In the genomic region with DNA sequence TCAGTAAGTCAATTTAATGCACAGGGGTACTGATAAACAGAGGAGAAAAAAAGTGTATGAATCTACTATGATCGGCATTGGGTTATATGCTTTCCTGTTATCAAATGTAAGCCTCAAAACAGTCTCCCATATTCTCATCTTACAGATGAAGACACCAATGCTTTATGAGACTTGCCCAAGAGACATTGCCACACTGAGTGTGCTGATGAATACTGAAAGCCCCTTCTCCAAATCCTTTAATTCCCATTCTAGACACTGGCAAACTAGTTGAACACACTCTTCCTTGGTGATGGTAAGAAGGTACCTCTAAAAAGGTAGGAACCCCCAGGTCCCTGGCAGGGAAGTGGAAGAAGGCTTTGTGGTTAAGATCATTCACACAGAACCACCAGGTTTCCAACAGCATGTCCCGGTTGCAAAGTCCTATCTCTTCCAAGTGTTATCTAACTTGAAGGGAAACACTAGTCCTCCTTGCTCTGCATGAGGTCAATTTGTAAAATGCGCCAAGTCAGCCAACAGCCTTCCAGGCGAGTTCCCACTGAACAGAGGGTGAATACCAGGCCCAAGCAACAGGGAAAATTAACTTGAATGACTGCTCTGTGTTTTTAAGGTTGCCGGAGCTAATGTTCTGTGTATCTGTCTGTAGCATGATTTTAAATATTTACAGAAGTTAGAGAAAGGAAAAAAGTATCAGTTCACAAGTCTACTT, we compare ENCODE assay signal across 10 cellular contexts. TPM values are rescaled to one million over a fixed set of nuclear protein-coding genes. Genes with fewer than 3 reads are reported as not detected.
DNase-seq lines count a peak whose midpoint lies in the region; TF ChIP-seq lines count a peak whose summit lies in the region.
"Had no signal": no experiment of that assay in that cellular context is flagged by ENCODE, and none has a peak within 500 bp of the region (broad histone marks: within the 10 kb centered on the region; RNA-seq: fewer than 3 reads in every experiment).

No MANE protein-coding gene starts in this region.

- no peak overlapping the region for H3K23ac ChIP-seq in mesenchymal stem cell (ENCODE audit: low read length in 2 of 2)

- H2AFZ ChIP-seq in mesenchymal stem cell (ENCODE audit: low read depth, low read length): no peak overlapping the region

- H2AK5ac ChIP-seq in mesenchymal stem cell (ENCODE audit: low read length, severe bottlenecking): peak overlapping the region; percentile 55

- H3K4me1 ChIP-seq in endocrine pancreas (ENCODE audit: control insufficient read depth, insufficient read depth, low read length) (peaks cover 23% of the 10 kb centered on the region), mesenchymal stem cell (ENCODE audit: control insufficient read depth, insufficient read depth, low read depth, low read length) (peaks cover 8% of the 10 kb centered on the region), tibial nerve (peaks cover 0 to 66% (median 25%) of the 10 kb centered on the region in 4 donors), Peyer's patch (peaks cover 0 to 5% (median 0%) of the 10 kb centered on the region in 4 donors)

- TF ChIP-seq EP300 in tibial nerve (IDR thresholded peaks at IDR 0.05): peak in 1 of 2 donors; percentile 9

- peak overlapping the region; percentile 29 for H3K4me3 ChIP-seq in endocrine pancreas (ENCODE audit: control insufficient read depth, insufficient read depth, low read length)
- H3K4me3 ChIP-seq in mesenchymal stem cell (ENCODE audit: insufficient read depth in 1 of 2, low read depth in 1 of 2, low read length in 2 of 2): peak overlapping the region in 1 of 2 experiments; percentile 16
- no peak overlapping the region for H3K4me3 ChIP-seq in tibial nerve
- H3K4me3 ChIP-seq in Peyer's patch: no peak overlapping the region

- H2BK12ac ChIP-seq in mesenchymal stem cell (ENCODE audit: low read length in 2 of 2): peak overlapping the region in 1 of 2 experiments; percentile 39

- no peak overlapping the region for H2BK15ac ChIP-seq in mesenchymal stem cell (ENCODE audit: low read depth, poor library complexity, severe bottlenecking)

- no peak for TF ChIP-seq CTCF in tibial nerve (IDR thresholded peaks at IDR 0.05)
- no peak for TF ChIP-seq CTCF in Peyer's patch (IDR thresholded peaks at IDR 0.05)

- peak overlapping the region; percentile 9 for H3K27ac ChIP-seq in mesenchymal stem cell (ENCODE audit: low read length, poor library complexity, severe bottlenecking)
- peak overlapping the region in 3 of 4 donors; percentile 21 to 99 (median 35) for H3K27ac ChIP-seq in tibial nerve
- peak overlapping the region in 2 of 4 donors; percentile 1 to 4 for H3K27ac ChIP-seq in Peyer's patch
- H3K27ac ChIP-seq: 22Rv1 had no signal

- no peak overlapping the region for H3K14ac ChIP-seq in mesenchymal stem cell (ENCODE audit: low read length in 2 of 2)

- H3K9me3 ChIP-seq in endocrine pancreas (ENCODE audit: control insufficient read depth, low read length): no peaks in the 10 kb centered on the region
- no peaks in the 10 kb centered on the region for H3K9me3 ChIP-seq in mesenchymal stem cell (ENCODE audit: control insufficient read depth, low read length)
- H3K9me3 ChIP-seq in tibial nerve: no peaks in the 10 kb centered on the region
- H3K9me3 ChIP-seq in Peyer's patch: no peaks in the 10 kb centered on the region

- H4K91ac ChIP-seq in mesenchymal stem cell (ENCODE audit: low read length): no peak overlapping the region

- peak overlapping the region; percentile 7 for H4K8ac ChIP-seq in mesenchymal stem cell (ENCODE audit: low read length)

- no peak overlapping the region for H2BK5ac ChIP-seq in mesenchymal stem cell (ENCODE audit: low read depth, low read length, poor library complexity, severe bottlenecking)

- no peak overlapping the region for H2BK120ac ChIP-seq in mesenchymal stem cell (ENCODE audit: low read depth, low read length)

- peak; percentile 40 for DNase-seq in DMS 273 (lab: John Stamatoyannopoulos, UW; ENCODE audit: unreplicated experiment)
- no peak for DNase-seq in DMS 273 treated with DMSO at 0.1 percent for 48 hours (lab: John Stamatoyannopoulos, UW)
- peak; percentile 69 for DNase-seq in mesenchymal stem cell
- no peak for DNase-seq in tibial nerve (ENCODE audit: low spot score in 2 of 2)
- DNase-seq in activated naive CD4-positive, alpha-beta T cell treated with Interleukin-2 at 50 U/mL for 16 hours: no peak
- DNase-seq in Peyer's patch: no peak
- DNase-seq in NCI-H146 treated with DMSO at 0.1 percent for 48 hours (lab: John Stamatoyannopoulos, UW; ENCODE audit: unreplicated experiment): no peak
- DNase-seq: cerebellar nuclear complex had no signal

- WGBS in mesenchymal stem cell: 48% methylated on average over 4 of the region's 5 CpGs
- 31 to 40% methylated on average over 5 of the region's 5 CpGs for WGBS in tibial nerve, 2 donors

- no peak for TF ChIP-seq POLR2A in tibial nerve (IDR thresholded peaks at IDR 0.05)
- TF ChIP-seq POLR2A in Peyer's patch (IDR thresholded peaks at IDR 0.05): no peak

- H3K79me1 ChIP-seq in mesenchymal stem cell (replicated peaks; ENCODE audit: low read length, poor library complexity, severe bottlenecking): peaks cover 14% of the 10 kb centered on the region

- no peak overlapping the region for H3K18ac ChIP-seq in mesenchymal stem cell (ENCODE audit: low read depth in 1 of 2, low read length in 2 of 2)

- no peak overlapping the region for H3K4ac ChIP-seq in mesenchymal stem cell (ENCODE audit: low read depth in 1 of 2, low read length in 2 of 2)

- no peaks in the 10 kb centered on the region for H3K27me3 ChIP-seq in endocrine pancreas (ENCODE audit: control insufficient read depth, insufficient read depth, low read length)
- H3K27me3 ChIP-seq in mesenchymal stem cell (ENCODE audit: control insufficient read depth in 1 of 2, insufficient read depth in 1 of 2, low read length in 2 of 2): no peaks in the 10 kb centered on the region
- H3K27me3 ChIP-seq in tibial nerve: no peaks in the 10 kb centered on the region
- no peaks in the 10 kb centered on the region for H3K27me3 ChIP-seq in Peyer's patch

- H3K4me2 ChIP-seq in mesenchymal stem cell (ENCODE audit: low read length, poor library complexity, severe bottlenecking): no peak overlapping the region

- H3K36me3 ChIP-seq in endocrine pancreas (ENCODE audit: control insufficient read depth, insufficient read depth, low read length): no peaks in the 10 kb centered on the region
- H3K36me3 ChIP-seq in mesenchymal stem cell (ENCODE audit: control insufficient read depth in 1 of 2, insufficient read depth in 2 of 2, low read depth in 1 of 2, low read length in 2 of 2): peaks cover 7 to 11% of the 10 kb centered on the region in 2 experiments
- peaks cover 0 to 14% (median 0%) of the 10 kb centered on the region in 3 donors for H3K36me3 ChIP-seq in tibial nerve
- H3K36me3 ChIP-seq in Peyer's patch: peaks cover 0 to 7% (median 0%) of the 10 kb centered on the region in 3 donors

- H3K9ac ChIP-seq in endocrine pancreas (ENCODE audit: control insufficient read depth, insufficient read depth, low read length) (no peak overlapping the region), mesenchymal stem cell (ENCODE audit: low read length) (peak overlapping the region; percentile 44)

RNA-seq across cellular contexts. Expression of gene SETD7, which starts 5.1 kb away (rescaled TPM):
- 26.4 TPM for polyA plus RNA-seq in mesenchymal stem cell (2013, experiment 1 of 2)
- 25.9 TPM for polyA plus RNA-seq in mesenchymal stem cell (2013, experiment 2 of 2)
- 10 to 100 TPM; 49.2 to 81.4 (median 65.7) TPM for total RNA-seq in tibial nerve
- 10 to 100 TPM in 3 of 4 donors, 1 to 10 TPM in 1; 9.3 to 37.1 (median 16.0) TPM for total RNA-seq in Peyer's patch

Comparison
In these comparisons a context has a peak if more than half of its experiments do, and no peak if none do; other contexts are left out.
1. DNase-seq: peak in DMS 273 (single experiment) and mesenchymal stem cell (single experiment); none in DMS 273 treated with DMSO at 0.1 percent for 48 hours (single experiment), tibial nerve (0 of 2), activated naive CD4-positive, alpha-beta T cell treated with Interleukin-2 at 50 U/mL for 16 hours (single experiment), Peyer's patch (0 of 3) and NCI-H146 treated with DMSO at 0.1 percent for 48 hours (single experiment).